11 cellular contexts compared by ENCODE assay signal in genomic region chr22:48782817-48783511, GRCh38.
A peak's percentile ranks its signal among the peaks of the same experiment; 100 is the strongest.
DNase-seq lines count a peak whose midpoint lies in the region; ATAC-seq and TF ChIP-seq lines count a peak whose summit lies in the region.
"Had no signal": no experiment of that assay in that cellular context is flagged by ENCODE, and none has a peak within 500 bp of the region (broad histone marks: within the 10 kb centered on the region; RNA-seq: fewer than 3 reads in every experiment).

No MANE protein-coding gene starts in this region.

- intact Hi-C loops in dorsolateral prefrontal cortex (cut with DNase I): loop anchor here in 1 of 2 donors (10.0 kb wide), 1 partner anchor 162 kb away; no protein-coding TSS in a partner anchor
- intact Hi-C loops in posterior vena cava (cut with DNase I): loop anchor here in 1 of 2 donors (1.0 kb wide), 1 partner anchor 32 kb away; no protein-coding TSS in a partner anchor

- no peaks in the 10 kb centered on the region for H4K20me1 ChIP-seq in SK-N-SH (ENCODE audit: insufficient read depth)

- H3K9ac ChIP-seq in SK-N-SH: no peak overlapping the region

- H3K9me3 ChIP-seq in SK-N-SH: no peaks in the 10 kb centered on the region
- H3K9me3 ChIP-seq: mucosa of descending colon had no signal

- H3K4me3 ChIP-seq in SK-N-SH (ENCODE audit: low read depth in 2 of 2, low read length in 1 of 2) (no peak overlapping the region), dorsolateral prefrontal cortex (no peak overlapping the region)
- H3K4me3 ChIP-seq: mucosa of descending colon had no signal

- H3K4me1 ChIP-seq in SK-N-SH (ENCODE audit: control insufficient read depth in 1 of 2, insufficient read depth in 2 of 2, low read depth in 1 of 2, low read length in 1 of 2) (no peaks in the 10 kb centered on the region), foreskin keratinocyte (no peaks in the 10 kb centered on the region)

- H3K27ac ChIP-seq in SK-N-SH (ENCODE audit: low read depth in 2 of 2, low read length in 1 of 2) (no peak overlapping the region), dorsolateral prefrontal cortex (no peak overlapping the region), foreskin keratinocyte (no peak overlapping the region)

- TF ChIP-seq EP300 in SK-N-SH (IDR thresholded peaks at IDR 0.05; ENCODE audit: borderline replicate concordance in 1 of 2, low read depth in 1 of 2, low read length in 1 of 2): no peak

- CTCF ChIA-PET in SK-N-SH (lab: Yijun Ruan, JAX): interaction anchor here (0.7 to 2.0 kb wide), 6 partner anchors 9 to 118 kb away, joined by 3 to 11 read pairs (median 3); no protein-coding TSS in a partner anchor

- POLR2A ChIA-PET in SK-N-SH (lab: Yijun Ruan, JAX): no interaction called here

- peak; percentile 53 for DNase-seq in SK-N-SH
- peak; percentile 1 for DNase-seq in NCI-H460 (ENCODE audit: extremely low read depth, low read depth)
- peak in 3 of 10 donors; percentile 2 to 40 (median 13) for DNase-seq in dorsolateral prefrontal cortex
- peak; percentile 44 for DNase-seq in posterior vena cava (ENCODE audit: low spot score)
- no peak for DNase-seq in foreskin keratinocyte
- no peak for DNase-seq in GM19240 (ENCODE audit: insufficient read length, low spot score)
- DNase-seq: activated CD4-positive, alpha-beta T cell treated with anti-CD3 and anti-CD28 coated beads, Interleukin-2, amount 50 U/mL, for 1 hour; NCI-H1092 treated with DMSO at 0.1 percent for 48 hours had no signal

- H3F3A ChIP-seq in SK-N-SH (replicated peaks; ENCODE audit: insufficient read depth): no peaks in the 10 kb centered on the region

- H3K4me2 ChIP-seq in SK-N-SH: no peak overlapping the region

- H3K79me2 ChIP-seq in SK-N-SH (ENCODE audit: insufficient read depth): no peaks in the 10 kb centered on the region

- no peaks in the 10 kb centered on the region; the same call in 1 of the 2 replicates for H3K27me3 ChIP-seq in SK-N-SH (ENCODE audit: insufficient read depth)
- no peaks in the 10 kb centered on the region for H3K27me3 ChIP-seq in dorsolateral prefrontal cortex
- H3K27me3 ChIP-seq in foreskin keratinocyte: no peaks in the 10 kb centered on the region

- no peak overlapping the region for H2AFZ ChIP-seq in SK-N-SH (ENCODE audit: low read depth)

- no peaks in the 10 kb centered on the region for H3K36me3 ChIP-seq in SK-N-SH (replicated peaks in 1 of 2; ENCODE audit: control insufficient read depth in 1 of 2, insufficient read depth in 2 of 2, low read length in 1 of 2)

- no peak for ATAC-seq in SK-N-SH treated with all-trans-retinoic acid at 6 μM for 48 hours
- no peak for ATAC-seq in foreskin keratinocyte
- no peak for ATAC-seq in HG03442 (IDR thresholded peaks at IDR 0.05; ENCODE audit: unreplicated experiment)
- ATAC-seq: mucosa of descending colon had no signal

- no peaks in the 10 kb centered on the region for H3K9me2 ChIP-seq in SK-N-SH

- TF ChIP-seq CTCF in SK-N-SH (IDR thresholded peaks at IDR 0.05) (peak; percentile 41), dorsolateral prefrontal cortex (IDR thresholded peaks at IDR 0.05 in 54 of 56, conservative IDR thresholded peaks at IDR 0.05 in 2 of 56; ENCODE audit: low read depth in 1 of 56, partially characterized antibody in 56 of 56) (peak in 52 of 56 donors; percentile 14 to 71 (median 52)), foreskin keratinocyte (conservative IDR thresholded peaks at IDR 0.05) (no peak)

- TF ChIP-seq RAD21 in SK-N-SH (IDR thresholded peaks at IDR 0.05; ENCODE audit: low read length): no peak

- 20% methylated on average over 16 of the region's 16 CpGs for WGBS in SK-N-SH (ENCODE audit: low lambda C conversion rate)

TF ChIP-seq in SK-N-SH, 30 proteins besides CTCF, POLR2A, EP300 and RAD21:
- TF ChIP-seq, protein P1, sequence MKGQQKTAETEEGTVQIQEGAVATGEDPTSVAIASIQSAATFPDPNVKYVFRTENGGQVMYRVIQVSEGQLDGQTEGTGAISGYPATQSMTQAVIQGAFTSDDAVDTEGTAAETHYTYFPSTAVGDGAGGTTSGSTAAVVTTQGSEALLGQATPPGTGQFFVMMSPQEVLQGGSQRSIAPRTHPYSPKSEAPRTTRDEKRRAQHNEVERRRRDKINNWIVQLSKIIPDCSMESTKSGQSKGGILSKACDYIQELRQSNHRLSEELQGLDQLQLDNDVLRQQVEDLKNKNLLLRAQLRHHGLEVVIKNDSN (IDR thresholded peaks at IDR 0.05; ENCODE audit: borderline replicate concordance, low read depth): no peak
- no peak for TF ChIP-seq MXI1 (IDR thresholded peaks at IDR 0.05; ENCODE audit: low read depth, low read length)
- TF ChIP-seq RXRA (IDR thresholded peaks at IDR 0.05; ENCODE audit: borderline replicate concordance, low read depth): no peak
- no peak for TF ChIP-seq ELF1 (IDR thresholded peaks at IDR 0.05)
- no peak for TF ChIP-seq TEAD4 (IDR thresholded peaks at IDR 0.05; ENCODE audit: borderline replicate concordance, insufficient read depth)
- no peak for TF ChIP-seq IRF3 (IDR thresholded peaks at IDR 0.05; ENCODE audit: low read depth, low read length)
- no peak for TF ChIP-seq FOSL2 (IDR thresholded peaks at IDR 0.05; ENCODE audit: borderline replicate concordance, low read depth)
- TF ChIP-seq RFX5 (IDR thresholded peaks at IDR 0.05; ENCODE audit: low read length): no peak
- TF ChIP-seq EZH2phosphoT487 (IDR thresholded peaks at IDR 0.05; ENCODE audit: borderline replicate concordance, low read depth): no peak
TF ChIP-seq in SK-N-SH: peak in this region for 0.

TF ChIP-seq in SK-N-SH treated with all-trans-retinoic acid at 6 μM for 48 hours, 23 proteins besides CTCF, POLR2A, EP300 and RAD21:
- TF ChIP-seq RARB (CRISPR knock-in tag; IDR thresholded peaks at IDR 0.05) (no peak), PATZ1 (CRISPR knock-in tag; IDR thresholded peaks at IDR 0.05; ENCODE audit: borderline replicate concordance) (no peak), ZNF8 (CRISPR knock-in tag; IDR thresholded peaks at IDR 0.05) (no peak), BACH2 (CRISPR knock-in tag; IDR thresholded peaks at IDR 0.05; ENCODE audit: borderline replicate concordance) (no peak), TSHZ2 (CRISPR knock-in tag; IDR thresholded peaks at IDR 0.05) (no peak)

Comparison
In these comparisons a context has a peak if more than half of its experiments do, and no peak if none do; other contexts are left out.
1. DNase-seq: peak in SK-N-SH (single experiment), NCI-H460 (single experiment) and posterior vena cava (single experiment); none in foreskin keratinocyte (0 of 2) and GM19240 (single experiment).